Comparison of ENCODE assay signal across 16 cellular contexts in genomic region chr2:190379249-190379964, GRCh38. TPM values are rescaled to one million over a fixed set of nuclear protein-coding genes. Genes with fewer than 3 reads are reported as not detected.
A peak's percentile ranks its signal among the peaks of the same experiment; 100 is the strongest.
DNase-seq lines count a peak whose midpoint lies in the region; ATAC-seq, FAIRE-seq and TF ChIP-seq lines count a peak whose summit lies in the region.
"Had no signal": no experiment of that assay in that cellular context is flagged by ENCODE, and none has a peak within 500 bp of the region (broad histone marks: within the 10 kb centered on the region; RNA-seq: fewer than 3 reads in every experiment).

No MANE protein-coding gene starts in this region.

- no peak overlapping the region for H2BK120ac ChIP-seq in mesenchymal stem cell (ENCODE audit: low read depth, low read length)

- H3K4me2 ChIP-seq in astrocyte (ENCODE audit: low read length), result no peak overlapping the region
- no peak overlapping the region for H3K4me2 ChIP-seq in mesenchymal stem cell (ENCODE audit: low read length, poor library complexity, severe bottlenecking)

- no peak overlapping the region for H3K4ac ChIP-seq in mesenchymal stem cell (ENCODE audit: low read depth in 1 of 2, low read length in 2 of 2)

- H3K4me1 Mint-ChIP-seq in astrocyte (ENCODE audit: low read depth, unreplicated experiment), result no peaks in the 10 kb centered on the region

- no peak overlapping the region for H3K14ac ChIP-seq in mesenchymal stem cell (ENCODE audit: low read length in 2 of 2)

- H3K27ac Mint-ChIP-seq in astrocyte (ENCODE audit: unreplicated experiment), result no peak overlapping the region
- H3K27ac Mint-ChIP-seq: dendritic cell treated with granulocyte-macrophage colony-stimulating factor and Interleukin-4, amounts not matched to agents 40 ng/mL and 50 ng/mL, for 4 days; T-cell had no signal

- no peak overlapping the region for H2AK5ac ChIP-seq in mesenchymal stem cell (ENCODE audit: low read length, severe bottlenecking)

- ATAC-seq in HG03378 (IDR thresholded peaks at IDR 0.05; ENCODE audit: unreplicated experiment) (no peak), GM21367 (IDR thresholded peaks at IDR 0.05; ENCODE audit: unreplicated experiment) (no peak)
- ATAC-seq: foreskin keratinocyte had no signal

- no peak overlapping the region for H3K18ac ChIP-seq in mesenchymal stem cell (ENCODE audit: low read depth in 1 of 2, low read length in 2 of 2)

- H2BK12ac ChIP-seq in mesenchymal stem cell (ENCODE audit: low read length in 2 of 2), result no peak overlapping the region

- H4K91ac ChIP-seq in mesenchymal stem cell (ENCODE audit: low read length), result no peak overlapping the region

- no peak overlapping the region for H3K27ac ChIP-seq in astrocyte (ENCODE audit: low read depth, low read length)
- no peak overlapping the region for H3K27ac ChIP-seq in mesenchymal stem cell (ENCODE audit: low read length, poor library complexity, severe bottlenecking)
- H3K27ac ChIP-seq in coronary artery, result no peak overlapping the region
- H3K27ac ChIP-seq: C4-2B, foreskin keratinocyte had no signal

- WGBS in mesenchymal stem cell, result 88% methylated on average over 10 of the region's 10 CpGs

- H3K79me2 ChIP-seq in astrocyte (ENCODE audit: insufficient read depth, low read length), result no peaks in the 10 kb centered on the region

- no peak overlapping the region for H4K8ac ChIP-seq in mesenchymal stem cell (ENCODE audit: low read length)

- DNase-seq in DMS53 treated with DMSO at 0.1 percent for 48 hours (lab: John Stamatoyannopoulos, UW; ENCODE audit: unreplicated experiment) (peak; percentile 60), NCI-H1417 treated with DMSO at 0.1 percent for 48 hours (lab: John Stamatoyannopoulos, UW) (peak; percentile 18), astrocyte (ENCODE audit: low read depth) (peak; percentile 73), mesenchymal stem cell (peak; percentile 11), T-helper 2 cell (no peak), coronary artery (ENCODE audit: low spot score) (no peak)
- DNase-seq: activated naive CD4-positive, alpha-beta T cell treated with anti-CD3 and anti-CD28 coated beads, Interleukin-2, amount 50 U/mL, for 16 hours; foreskin keratinocyte; NCI-H187 treated with DMSO at 0.1 percent for 48 hours; T-cell had no signal

- H3K9me3 Mint-ChIP-seq in astrocyte (ENCODE audit: unreplicated experiment), result no peaks in the 10 kb centered on the region
- H3K9me3 Mint-ChIP-seq: dendritic cell treated with granulocyte-macrophage colony-stimulating factor and Interleukin-4, amounts not matched to agents 40 ng/mL and 50 ng/mL, for 4 days; T-cell had no signal

- no peaks in the 10 kb centered on the region for H4K20me1 ChIP-seq in astrocyte (ENCODE audit: insufficient read depth, low read length)

- H3K4me3 ChIP-seq in astrocyte (ENCODE audit: insufficient read depth, low read depth, low read length) (no peak overlapping the region), mesenchymal stem cell (ENCODE audit: insufficient read depth in 1 of 2, low read depth in 1 of 2, low read length in 2 of 2) (peak overlapping the region in 1 of 2 experiments; percentile 64), coronary artery (no peak overlapping the region)

- no peaks in the 10 kb centered on the region for H3K4me1 ChIP-seq in astrocyte (ENCODE audit: insufficient read depth, low read length)
- H3K4me1 ChIP-seq in mesenchymal stem cell (ENCODE audit: control insufficient read depth, insufficient read depth, low read depth, low read length), result no peaks in the 10 kb centered on the region
- H3K4me1 ChIP-seq: foreskin keratinocyte had no signal

- peaks cover 2% of the 10 kb centered on the region for H3K36me3 Mint-ChIP-seq in astrocyte (ENCODE audit: low read depth, unreplicated experiment)
- H3K36me3 Mint-ChIP-seq: T-cell had no signal

- no peak for TF ChIP-seq CTCF in astrocyte (IDR thresholded peaks at IDR 0.05; ENCODE audit: insufficient read depth, low read depth, low read length)
- no peak for TF ChIP-seq CTCF in coronary artery (IDR thresholded peaks at IDR 0.05)

- no peaks in the 10 kb centered on the region for H3K27me3 ChIP-seq in astrocyte (ENCODE audit: insufficient read depth, low read length)
- no peaks in the 10 kb centered on the region for H3K27me3 ChIP-seq in mesenchymal stem cell (ENCODE audit: control insufficient read depth in 1 of 2, insufficient read depth in 1 of 2, low read length in 2 of 2)
- H3K27me3 ChIP-seq: foreskin keratinocyte had no signal

- H3K9me3 ChIP-seq in astrocyte (ENCODE audit: insufficient read depth, low read depth, low read length) (no peaks in the 10 kb centered on the region), mesenchymal stem cell (ENCODE audit: control insufficient read depth, low read length) (no peaks in the 10 kb centered on the region)

- H2BK15ac ChIP-seq in mesenchymal stem cell (ENCODE audit: low read depth, poor library complexity, severe bottlenecking), result no peak overlapping the region

- no peak overlapping the region for H3K4me3 Mint-ChIP-seq in astrocyte (ENCODE audit: unreplicated experiment)
- H3K4me3 Mint-ChIP-seq: dendritic cell treated with granulocyte-macrophage colony-stimulating factor and Interleukin-4, amounts not matched to agents 40 ng/mL and 50 ng/mL, for 4 days had no signal

- no peak overlapping the region for H2BK5ac ChIP-seq in mesenchymal stem cell (ENCODE audit: low read depth, low read length, poor library complexity, severe bottlenecking)

- no peak overlapping the region for H3K23ac ChIP-seq in mesenchymal stem cell (ENCODE audit: low read length in 2 of 2)

- H3K36me3 ChIP-seq in astrocyte (ENCODE audit: insufficient read depth, low read length) (no peaks in the 10 kb centered on the region), mesenchymal stem cell (ENCODE audit: control insufficient read depth in 1 of 2, insufficient read depth in 2 of 2, low read depth in 1 of 2, low read length in 2 of 2) (no peaks in the 10 kb centered on the region)

- no peak for FAIRE-seq in astrocyte (lab: Jason Lieb, UNC)
- FAIRE-seq: G401.6 had no signal

- no peak overlapping the region for H3K9ac ChIP-seq in astrocyte (ENCODE audit: low read length)
- peak overlapping the region; percentile 84 for H3K9ac ChIP-seq in mesenchymal stem cell (ENCODE audit: low read length)

- H3K27me3 Mint-ChIP-seq in astrocyte (ENCODE audit: low read depth, unreplicated experiment), result peaks cover 3% of the 10 kb centered on the region
- H3K27me3 Mint-ChIP-seq: dendritic cell treated with granulocyte-macrophage colony-stimulating factor and Interleukin-4, amounts not matched to agents 40 ng/mL and 50 ng/mL, for 4 days; T-cell had no signal

- no peaks in the 10 kb centered on the region for H3K79me1 ChIP-seq in mesenchymal stem cell (replicated peaks; ENCODE audit: low read length, poor library complexity, severe bottlenecking)

- no peak overlapping the region for H2AFZ ChIP-seq in astrocyte (ENCODE audit: low read depth, low read length)
- H2AFZ ChIP-seq in mesenchymal stem cell (ENCODE audit: low read depth, low read length), result no peak overlapping the region

RNA-seq across cellular contexts. Expression of gene MFSD6, which starts 28.7 kb away (rescaled TPM):
- 2.6 and 2.7 TPM in 2 replicates for total RNA-seq in astrocyte
- polyA plus RNA-seq in mesenchymal stem cell (2013, experiment 1 of 2), result 2.1 TPM
- 2.3 TPM for polyA plus RNA-seq in mesenchymal stem cell (2013, experiment 2 of 2)

RNA-seq across cellular contexts. Expression of gene INPP1, which starts 36.0 kb away (rescaled TPM):
- 8.7 and 11.3 TPM in 2 replicates for total RNA-seq in astrocyte
- polyA plus RNA-seq in mesenchymal stem cell (2013, experiment 1 of 2), result 19.5 TPM
- 17.6 TPM for polyA plus RNA-seq in mesenchymal stem cell (2013, experiment 2 of 2)
- total RNA-seq: OCI-LY7 had no signal

RNA-seq across cellular contexts. Expression of gene HIBCH, which starts 59.8 kb away (rescaled TPM):
- 15.6 and 16.3 TPM in 2 replicates for total RNA-seq in astrocyte
- 17.1 TPM for polyA plus RNA-seq in mesenchymal stem cell (2013, experiment 1 of 2)
- polyA plus RNA-seq in mesenchymal stem cell (2013, experiment 2 of 2), result 18.5 TPM

Comparison
In these comparisons a context has a peak if more than half of its experiments do, and no peak if none do; other contexts are left out.
1. DNase-seq: peak in DMS53 treated with DMSO at 0.1 percent for 48 hours (single experiment), NCI-H1417 treated with DMSO at 0.1 percent for 48 hours (single experiment), astrocyte (single experiment) and mesenchymal stem cell (single experiment); none in T-helper 2 cell (0 of 5) and coronary artery (single experiment).